ENCODE assay signal across 3 cellular contexts in genomic region chr2:31805688-31806087, GRCh38.
TF ChIP-seq lines count a peak whose summit lies in the region.

No MANE protein-coding gene starts in this region.

TF ChIP-seq in HEK293, 187 proteins besides CTCF, POLR2A, EP300 and RAD21:
- TF ChIP-seq ZBTB26 (tag by site-specific recombination; optimal IDR thresholded peaks at IDR 0.05) (peak; percentile 10), ZBTB21 (tag by site-specific recombination; IDR thresholded peaks at IDR 0.05) (no peak), ZNF16 (tag by site-specific recombination; IDR thresholded peaks at IDR 0.05; ENCODE audit: low read depth) (no peak), ZSCAN4 (tag by site-specific recombination; IDR thresholded peaks at IDR 0.05) (peak; percentile 99)

TF ChIP-seq in WTC11, 78 proteins besides CTCF, POLR2A, EP300 and RAD21 (continued from another document):
- no peak for TF ChIP-seq MAX (CRISPR knock-in tag; IDR thresholded peaks at IDR 0.05)
- no peak for TF ChIP-seq SMAD4 (CRISPR knock-in tag; IDR thresholded peaks at IDR 0.05)
- no peak for TF ChIP-seq CREM (CRISPR knock-in tag; IDR thresholded peaks at IDR 0.05)
- TF ChIP-seq ZNF425 (CRISPR knock-in tag; conservative IDR thresholded peaks at IDR 0.05), result no peak
- no peak for TF ChIP-seq TCF7 (CRISPR knock-in tag; IDR thresholded peaks at IDR 0.05; ENCODE audit: low read depth)
- no peak for TF ChIP-seq RORB (CRISPR knock-in tag; IDR thresholded peaks at IDR 0.05)
- no peak for TF ChIP-seq KAT7 (CRISPR knock-in tag; IDR thresholded peaks at IDR 0.05; ENCODE audit: borderline replicate concordance)
- no peak for TF ChIP-seq PREB (CRISPR knock-in tag; IDR thresholded peaks at IDR 0.05; ENCODE audit: borderline replicate concordance)

TF ChIP-seq in endothelial cell of umbilical vein, 7 proteins besides CTCF, POLR2A, EP300 and RAD21 (continued from another document):
- TF ChIP-seq POLR2AphosphoS5 (IDR thresholded peaks at IDR 0.05; ENCODE audit: insufficient read depth, low read depth, low read length), result no peak
- no peak for TF ChIP-seq FOS (IDR thresholded peaks at IDR 0.05; ENCODE audit: borderline replicate concordance, insufficient read depth, low read length)
- peak; percentile 26 for TF ChIP-seq MAX (IDR thresholded peaks at IDR 0.05; ENCODE audit: insufficient read depth, insufficient read length)
- no peak for TF ChIP-seq GATA2 (IDR thresholded peaks at IDR 0.05; ENCODE audit: insufficient read depth, insufficient read length, low read depth, low read length)
- TF ChIP-seq MYC (IDR thresholded peaks at IDR 0.05; ENCODE audit: low read depth, low read length), result no peak
